ENCODE assay signal across 8 cellular contexts in genomic region chr1:52697795-52698674, GRCh38. TPM values are rescaled to one million over a fixed set of nuclear protein-coding genes. Genes with fewer than 3 reads are reported as not detected.
DNase-seq lines count a peak whose midpoint lies in the region; ATAC-seq and TF ChIP-seq lines count a peak whose summit lies in the region.

TSS of gene COA7 (minus strand) at chr1:52698347. CDS start at chr1:52698326, 21 bp downstream.

- no peaks in the 10 kb centered on the region for H3K27me3 ChIP-seq in kidney epithelial cell (ENCODE audit: control insufficient read depth, insufficient read depth, low read length)

- peak; percentile 64 for DNase-seq in NK-92 treated with Interleukin-12 subunit alpha and Interleukin-12 subunit beta, amount 100 ng/mL, for 24 hours (lab: John Stamatoyannopoulos, UW)
- DNase-seq in NK-92 (lab: John Stamatoyannopoulos, UW; ENCODE audit: unreplicated experiment) (no peak), NCI-H446 treated with DMSO at 0.1 percent for 48 hours (lab: John Stamatoyannopoulos, UW) (peak; percentile 72), choroid plexus epithelial cell (ENCODE audit: low read depth) (peak; percentile 82), kidney epithelial cell (ENCODE audit: low read depth) (peak; percentile 19)
- DNase-seq in activated CD4-positive, alpha-beta T cell treated with anti-CD3 and anti-CD28 coated beads for 24 hours (ENCODE audit: low read depth in 2 of 2) = peak; percentile 48 to 72
- DNase-seq in stimulated activated CD4-positive, alpha-beta T cell treated with anti-CD3 and anti-CD28 coated beads, Interleukin-15, amount 100 ng/mL, for 1 hour (ENCODE audit: low read depth in 1 of 2, low spot score in 1 of 2) = peak; percentile 33 to 61

- H3K36me3 ChIP-seq in kidney epithelial cell (ENCODE audit: control insufficient read depth, insufficient read depth, low read length) = no peaks in the 10 kb centered on the region

- ATAC-seq in HG03159 (IDR thresholded peaks at IDR 0.05; ENCODE audit: unreplicated experiment) = peak; percentile 38

- TF ChIP-seq CTCF in choroid plexus epithelial cell (conservative IDR thresholded peaks at IDR 0.05; ENCODE audit: low read depth, low read length) = no peak
- no peak for TF ChIP-seq CTCF in kidney epithelial cell (IDR thresholded peaks at IDR 0.05; ENCODE audit: insufficient read depth, low read length, poor library complexity, severe bottlenecking)

- H3K4me3 ChIP-seq in choroid plexus epithelial cell (ENCODE audit: low read depth, low read length) (peak within 1 kb of the TSS; percentile 93), kidney epithelial cell (ENCODE audit: low read depth, low read length) (peak within 1 kb of the TSS; percentile 68)

RNA-seq across cellular contexts. Expression of gene COA7, which starts in this region (rescaled TPM):
- total RNA-seq in kidney epithelial cell = 13.0 and 17.3 TPM in 2 replicates
